Comparison of ENCODE assay signal across 22 cellular contexts in the genomic region with DNA sequence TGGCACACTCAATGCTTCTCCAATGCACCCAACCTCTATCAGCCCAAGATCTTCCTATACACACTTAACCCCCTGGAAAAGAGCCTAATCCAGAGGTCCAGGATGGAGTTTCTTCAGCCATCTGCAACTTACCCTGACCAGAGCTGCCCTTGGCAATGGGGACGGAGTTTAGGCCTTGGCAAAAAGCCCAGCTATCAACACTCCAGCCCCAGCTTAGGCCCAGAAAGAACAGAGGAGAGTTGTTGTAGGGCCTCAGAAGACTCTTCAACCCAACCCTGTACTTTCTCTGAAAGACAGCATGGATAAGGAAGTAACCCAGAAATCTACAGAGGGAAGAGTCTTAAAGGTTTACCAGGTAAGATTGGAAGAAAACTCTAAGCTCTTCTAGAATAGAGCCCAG.
"Had no signal": no experiment of that assay in that cellular context is flagged by ENCODE, and none has a peak within 500 bp of the region (broad histone marks: within the 10 kb centered on the region; RNA-seq: fewer than 3 reads in every experiment).

No MANE protein-coding gene starts in this region.

- DNase-seq: hippocampal formation; kidney glomerular epithelial cell; left colon; lower lobe of right lung; mammary epithelial cell; mesenchymal stem cell; naive thymus-derived CD8-positive, alpha-beta T cell; nucleus accumbens; psoas muscle; stimulated activated CD4-positive, alpha-beta T cell treated with anti-CD3 and anti-CD28 coated beads, Interleukin-12 subunit alpha, Interleukin-12 subunit beta, amount 100 ng/mL, for 4 hours; stimulated activated CD4-positive, alpha-beta T cell treated with anti-CD3 and anti-CD28 coated beads, Interleukin-15, amount 100 ng/mL, for 24 hours; stimulated activated CD4-positive, alpha-beta T cell treated with anti-CD3 and anti-CD28 coated beads, Interleukin-2, amount 100 ng/mL, for 24 hours; stimulated activated CD4-positive, alpha-beta T cell treated with anti-CD3 and anti-CD28 coated beads, Interleukin-4, amount 100 ng/mL, for 1 hour; stimulated activated naive CD4-positive, alpha-beta T cell; substantia nigra had no signal

- H3K9me3 ChIP-seq: lower lobe of right lung, psoas muscle, tibial nerve, vagina had no signal

- H3K36me3 ChIP-seq: lower lobe of right lung, tibial nerve, vagina had no signal

- ATAC-seq: left colon; naive thymus-derived CD8-positive, alpha-beta T cell; psoas muscle; sciatic nerve; stimulated activated effector memory CD8-positive, alpha-beta T cell treated with anti-CD3 and anti-CD28 coated beads, Interleukin-12 subunit alpha, Interleukin-12 subunit beta, amount 100 ng/mL, for 72 hours had no signal

- H3K9ac ChIP-seq: parathyroid adenoma had no signal

- FAIRE-seq: keratinocyte had no signal

- H3K4me1 ChIP-seq: lower lobe of right lung, parathyroid adenoma, vagina had no signal

- H2AFZ ChIP-seq: parathyroid adenoma had no signal

- H3K27me3 ChIP-seq: tibial nerve, vagina had no signal

- H3K4me3 ChIP-seq: lower lobe of right lung, psoas muscle, skin epidermis, tibial nerve, vagina had no signal

- H3K27ac ChIP-seq: lower lobe of right lung, parathyroid adenoma, psoas muscle, skin epidermis, tibial nerve, vagina had no signal

- H3K79me2 ChIP-seq: parathyroid adenoma had no signal
